Comparison of ENCODE assay signal across 13 cellular contexts in the genomic region with DNA sequence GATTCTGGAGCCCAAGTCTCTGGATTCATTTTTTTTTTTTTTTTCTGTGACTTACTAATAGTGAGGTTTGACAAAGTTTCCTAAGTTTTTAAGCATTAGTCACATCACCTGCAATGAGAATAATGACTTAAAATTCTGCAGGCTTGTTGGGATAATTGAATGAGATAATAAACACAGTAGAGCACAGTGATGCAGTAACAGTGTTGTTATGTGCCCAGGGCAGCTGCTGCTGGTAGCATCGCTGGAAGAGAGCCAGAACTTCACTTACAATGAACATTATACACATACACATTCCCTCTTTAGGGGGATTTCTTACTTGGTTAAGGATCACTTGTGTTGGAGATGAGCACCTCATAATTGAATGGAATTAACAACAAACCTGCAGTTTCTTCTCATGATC.
DNase-seq lines count a peak whose midpoint lies in the region; ATAC-seq, FAIRE-seq and TF ChIP-seq lines count a peak whose summit lies in the region.
"Had no signal": no experiment of that assay in that cellular context is flagged by ENCODE, and none has a peak within 500 bp of the region (broad histone marks: within the 10 kb centered on the region; RNA-seq: fewer than 3 reads in every experiment).

No MANE protein-coding gene starts in this region.

- H3K27me3 ChIP-seq in HAP-1 (ENCODE audit: low read depth) (no peaks in the 10 kb centered on the region), astrocyte (ENCODE audit: insufficient read depth, low read length) (no peaks in the 10 kb centered on the region), trophoblast cell (ENCODE audit: insufficient read depth, low read length) (no peaks in the 10 kb centered on the region)
- H3K27me3 ChIP-seq: upper lobe of left lung had no signal

- no peak overlapping the region for H3K18ac ChIP-seq in trophoblast cell (ENCODE audit: low read length)

- DNase-seq in HAP-1 (ENCODE audit: low spot score in 2 of 2) (peak; percentile 26 to 32), NCI-H2171 (lab: John Stamatoyannopoulos, UW) (peak; percentile 47), astrocyte (ENCODE audit: low read depth) (peak; percentile 50), trophoblast cell (peak; percentile 86 to 94), GM20000 (ENCODE audit: low spot score) (no peak), putamen (ENCODE audit: low spot score) (no peak)
- DNase-seq: activated CD8-positive, alpha-beta memory T cell treated with anti-CD3 and anti-CD28 coated beads, Interleukin-2, amount 10 ng/mL, durations not matched to agents 7 days and 5 days; naive B cell; stimulated activated CD4-positive, alpha-beta T cell treated with anti-CD3 and anti-CD28 coated beads, Interleukin-1b, Interleukin-23, amount 100 ng/mL, for 48 hours; upper lobe of left lung had no signal

- H3K9ac ChIP-seq in astrocyte (ENCODE audit: low read length) (no peak overlapping the region), trophoblast cell (ENCODE audit: low read length) (no peak overlapping the region)

- no peaks in the 10 kb centered on the region for H3K36me3 Mint-ChIP-seq in astrocyte (ENCODE audit: low read depth, unreplicated experiment)
- H3K36me3 Mint-ChIP-seq: activated CD8-positive, alpha-beta memory T cell treated with anti-CD3 and anti-CD28 coated beads, Interleukin-2, amount 10 ng/mL, durations not matched to agents 7 days and 5 days; naive B cell had no signal

- no peaks in the 10 kb centered on the region for H3K36me3 ChIP-seq in HAP-1 (replicated peaks)
- no peaks in the 10 kb centered on the region for H3K36me3 ChIP-seq in astrocyte (ENCODE audit: insufficient read depth, low read length)
- no peaks in the 10 kb centered on the region for H3K36me3 ChIP-seq in trophoblast cell (ENCODE audit: control insufficient read depth in 1 of 2, insufficient read depth in 2 of 2, low read length in 2 of 2)
- H3K36me3 ChIP-seq: upper lobe of left lung had no signal

- H3K4me1 Mint-ChIP-seq in astrocyte (ENCODE audit: low read depth, unreplicated experiment) = peaks cover 18% of the 10 kb centered on the region
- H3K4me1 Mint-ChIP-seq: activated CD8-positive, alpha-beta memory T cell treated with anti-CD3 and anti-CD28 coated beads, Interleukin-2, amount 10 ng/mL, durations not matched to agents 7 days and 5 days; naive B cell had no signal

- no peak overlapping the region for H2AFZ ChIP-seq in astrocyte (ENCODE audit: low read depth, low read length)
- no peak overlapping the region for H2AFZ ChIP-seq in trophoblast cell (ENCODE audit: insufficient read depth, low read length, poor library complexity)

- H3K79me2 ChIP-seq in astrocyte (ENCODE audit: insufficient read depth, low read length) (no peaks in the 10 kb centered on the region), trophoblast cell (ENCODE audit: control insufficient read depth, insufficient read depth, low read length, poor library complexity) (no peaks in the 10 kb centered on the region)

- no peak overlapping the region for H3K4ac ChIP-seq in trophoblast cell (ENCODE audit: low read depth, low read length)

- no peak overlapping the region for H4K8ac ChIP-seq in trophoblast cell (ENCODE audit: low read depth, low read length)

- H3K9me3 Mint-ChIP-seq in astrocyte (ENCODE audit: unreplicated experiment) = no peaks in the 10 kb centered on the region
- H3K9me3 Mint-ChIP-seq: naive B cell had no signal

- no peak for FAIRE-seq in astrocyte (lab: Jason Lieb, UNC)
- FAIRE-seq: GM19239 had no signal

- in situ Hi-C loops in HAP-1 (cut with MboI; ENCODE audit: low sequenced_read_pairs) = no loop called here

- H2BK12ac ChIP-seq in trophoblast cell (ENCODE audit: low read length) = no peak overlapping the region

- no peak overlapping the region for H3K27ac ChIP-seq in astrocyte (ENCODE audit: low read depth, low read length)
- peak overlapping the region; percentile 40 for H3K27ac ChIP-seq in trophoblast cell (ENCODE audit: low read depth, low read length)
- H3K27ac ChIP-seq: upper lobe of left lung had no signal

- H3K9me3 ChIP-seq in HAP-1 (no peaks in the 10 kb centered on the region), astrocyte (ENCODE audit: insufficient read depth, low read depth, low read length) (no peaks in the 10 kb centered on the region), trophoblast cell (ENCODE audit: insufficient read depth, low read depth, low read length) (no peaks in the 10 kb centered on the region)
- H3K9me3 ChIP-seq: upper lobe of left lung had no signal

- no CpG with 5 or more reads among the region's 1 CpG for WGBS in trophoblast cell (ENCODE audit: extremely low coverage, insufficient coverage, insufficient read length)

- TF ChIP-seq CTCF in astrocyte (IDR thresholded peaks at IDR 0.05; ENCODE audit: insufficient read depth, low read depth, low read length) (no peak), GM20000 (IDR thresholded peaks at IDR 0.05; ENCODE audit: extremely low read depth, missing control alignments) (no peak)

- H3K4me1 ChIP-seq in HAP-1 = peaks cover 27% of the 10 kb centered on the region
- peaks cover 5% of the 10 kb centered on the region for H3K4me1 ChIP-seq in astrocyte (ENCODE audit: insufficient read depth, low read length)
- peaks cover 7 to 17% of the 10 kb centered on the region in 2 experiments for H3K4me1 ChIP-seq in trophoblast cell (ENCODE audit: control insufficient read depth in 1 of 2, insufficient read depth in 2 of 2, low read length in 2 of 2)

- H3K4me3 ChIP-seq in HAP-1 (no peak overlapping the region), astrocyte (ENCODE audit: insufficient read depth, low read depth, low read length) (no peak overlapping the region), trophoblast cell (ENCODE audit: low read depth, low read length) (no peak overlapping the region)
- H3K4me3 ChIP-seq: upper lobe of left lung had no signal

- H4K20me1 ChIP-seq in astrocyte (ENCODE audit: insufficient read depth, low read length) = no peaks in the 10 kb centered on the region

- H3K27me3 Mint-ChIP-seq in astrocyte (ENCODE audit: low read depth, unreplicated experiment) = peaks cover 1% of the 10 kb centered on the region
- H3K27me3 Mint-ChIP-seq: activated CD8-positive, alpha-beta memory T cell treated with anti-CD3 and anti-CD28 coated beads, Interleukin-2, amount 10 ng/mL, durations not matched to agents 7 days and 5 days had no signal

- no peak overlapping the region for H4K12ac ChIP-seq in trophoblast cell (ENCODE audit: low read depth, low read length)

- ATAC-seq in HG03108 (IDR thresholded peaks at IDR 0.05; ENCODE audit: unreplicated experiment) (no peak), HG03432 (IDR thresholded peaks at IDR 0.05; ENCODE audit: unreplicated experiment) (no peak)
- ATAC-seq: activated CD8-positive, alpha-beta memory T cell treated with anti-CD3 and anti-CD28 coated beads, Interleukin-2, amount 10 ng/mL, durations not matched to agents 7 days and 5 days had no signal

- H3K4me3 Mint-ChIP-seq in astrocyte (ENCODE audit: unreplicated experiment) = no peak overlapping the region
- H3K4me3 Mint-ChIP-seq: activated CD8-positive, alpha-beta memory T cell treated with anti-CD3 and anti-CD28 coated beads, Interleukin-2, amount 10 ng/mL, durations not matched to agents 7 days and 5 days; naive B cell had no signal

- no peak overlapping the region for H2BK5ac ChIP-seq in trophoblast cell (ENCODE audit: low read depth, low read length, poor library complexity)

- H3K4me2 ChIP-seq in astrocyte (ENCODE audit: low read length) = no peak overlapping the region
- H3K4me2 ChIP-seq in trophoblast cell (ENCODE audit: low read length) = no peak overlapping the region

- no peak overlapping the region for H3K14ac ChIP-seq in trophoblast cell (ENCODE audit: low read length)

- H3K23ac ChIP-seq in trophoblast cell (ENCODE audit: low read length) = no peak overlapping the region

- H2BK120ac ChIP-seq in trophoblast cell (ENCODE audit: insufficient read depth, low read length, poor library complexity) = no peak overlapping the region

- H3K27ac Mint-ChIP-seq in astrocyte (ENCODE audit: unreplicated experiment) = no peak overlapping the region
- H3K27ac Mint-ChIP-seq: activated CD8-positive, alpha-beta memory T cell treated with anti-CD3 and anti-CD28 coated beads, Interleukin-2, amount 10 ng/mL, durations not matched to agents 7 days and 5 days; naive B cell had no signal

- no peak overlapping the region for H4K91ac ChIP-seq in trophoblast cell (ENCODE audit: low read depth, low read length)

- peaks cover 20% of the 10 kb centered on the region for H3K79me1 ChIP-seq in trophoblast cell (ENCODE audit: low read length)

- H2AK5ac ChIP-seq in trophoblast cell (ENCODE audit: low read length) = no peak overlapping the region

Comparison
In these comparisons a context has a peak if more than half of its experiments do, and no peak if none do; other contexts are left out.
1. DNase-seq: peak in HAP-1 (2 of 2), NCI-H2171 (single experiment), astrocyte (single experiment) and trophoblast cell (2 of 2); none in GM20000 (single experiment) and putamen (single experiment).